ENCODE assay signal across 14 cellular contexts in the genomic region with DNA sequence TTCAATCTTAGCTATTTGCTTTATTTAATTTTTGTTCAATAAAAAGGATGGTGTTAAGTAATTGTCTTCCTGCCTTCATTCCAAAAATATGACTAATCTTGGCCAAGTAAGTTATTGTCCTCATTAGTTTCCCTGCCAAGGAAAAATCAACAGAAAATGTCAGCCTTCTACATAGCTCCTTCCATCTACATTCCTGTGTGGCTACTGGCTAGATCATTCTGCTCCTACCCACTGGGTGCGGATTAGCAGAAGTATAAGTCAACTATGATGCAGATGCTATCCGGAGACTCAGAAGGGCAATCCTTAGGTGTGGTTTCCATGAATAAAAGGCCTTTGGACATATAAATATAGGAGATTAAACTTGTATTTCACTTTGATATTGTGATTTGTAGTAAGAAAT.
DNase-seq lines count a peak whose midpoint lies in the region; ATAC-seq, FAIRE-seq and TF ChIP-seq lines count a peak whose summit lies in the region.
"Had no signal": no experiment of that assay in that cellular context is flagged by ENCODE, and none has a peak within 500 bp of the region (broad histone marks: within the 10 kb centered on the region; RNA-seq: fewer than 3 reads in every experiment).

No MANE protein-coding gene starts in this region.

- TF ChIP-seq POLR2A in A549 (IDR thresholded peaks at IDR 0.05; ENCODE audit: low read length) (no peak), GM12891 (IDR thresholded peaks at IDR 0.05; ENCODE audit: low read depth, low read length) (no peak)

- WGBS in A549 (ENCODE audit: missing lambda C conversion rate): 63% methylated on average over 2 of the region's 2 CpGs

- ATAC-seq in A549 (peak in 1 of 2 experiments; percentile 51; a peak in 1 of 6 replicates), HG03378 (IDR thresholded peaks at IDR 0.05; ENCODE audit: unreplicated experiment) (no peak)
- ATAC-seq: natural killer cell treated with Interleukin-12 subunit alpha and Interleukin-12 subunit beta and Interleukin-15 and Interleukin-18, amount 100 ng/mL, for 72 hours had no signal

- no peak for FAIRE-seq in A549 (lab: Jason Lieb, UNC)
- FAIRE-seq in GM12891 (lab: Jason Lieb, UNC): no peak

- CTCF ChIA-PET in A549 (lab: Yijun Ruan, JAX): interaction anchor here (1.1 kb wide), 1 partner anchor 30 kb away, joined by 3 read pairs; no protein-coding TSS in a partner anchor

- POLR2A ChIA-PET in A549 (lab: Yijun Ruan, JAX): no interaction called here

- TF ChIP-seq CTCF in A549 (IDR thresholded peaks at IDR 0.05) (no peak), left ventricle myocardium inferior (IDR thresholded peaks at IDR 0.05; ENCODE audit: borderline replicate concordance) (no peak)

- no peaks in the 10 kb centered on the region for H3K36me3 ChIP-seq in left ventricle myocardium inferior
- H3K36me3 ChIP-seq: colonic mucosa, stomach had no signal

- H3K4me2 ChIP-seq in A549: peak overlapping the region; percentile 29; the same call in 2 of the 3 replicates

- intact Hi-C loops in left ventricle myocardium inferior (cut with micrococcal nuclease): no loop called here

- H3K4me1 ChIP-seq in A549 (peaks cover 11% of the 10 kb centered on the region), left ventricle myocardium inferior (peaks cover 15% of the 10 kb centered on the region)
- H3K4me1 ChIP-seq: colonic mucosa had no signal

- no peak for TF ChIP-seq RAD21 in A549 (conservative IDR thresholded peaks at IDR 0.05 in 1 of 2, IDR thresholded peaks at IDR 0.05 in 1 of 2)

- no peak for TF ChIP-seq EP300 in A549 (IDR thresholded peaks at IDR 0.05)

- H3K27ac ChIP-seq in A549 (no peak overlapping the region), left ventricle myocardium inferior (replicated peaks) (peak overlapping the region; percentile 32)
- H3K27ac ChIP-seq: colonic mucosa, stomach had no signal

- H3K9me3 ChIP-seq in A549 (peaks cover 12% of the 10 kb centered on the region; the same call in 2 of the 3 replicates), left ventricle myocardium inferior (replicated peaks) (no peaks in the 10 kb centered on the region)
- H3K9me3 ChIP-seq: colonic mucosa, stomach had no signal

- H3K27me3 ChIP-seq in left ventricle myocardium inferior (ENCODE audit: low read depth): no peaks in the 10 kb centered on the region
- H3K27me3 ChIP-seq: colonic mucosa, stomach had no signal

- DNase-seq in A549 (ENCODE audit: low read depth in 1 of 2, low spot score in 1 of 2) (peak in 1 of 2 experiments; percentile 12), HPDE6-E6E7 (ENCODE audit: extremely low spot score) (peak; percentile 26), astrocyte of the hippocampus (ENCODE audit: low read depth, low spot score) (peak; percentile 86), left ventricle myocardium inferior (no peak), GM12891 (ENCODE audit: insufficient read length, low spot score) (no peak), Kasumi-1 (lab: John Stamatoyannopoulos, UW) (no peak), mucosa of gallbladder (ENCODE audit: low spot score) (no peak)
- DNase-seq: AML-193; colonic mucosa; NCI-H524; stimulated activated CD4-positive, alpha-beta T cell treated with anti-CD3 and anti-CD28 coated beads, Interleukin-1b, Interleukin-23, amount 100 ng/mL, for 48 hours; stomach had no signal

- H3K4me3 ChIP-seq in A549 (no peak overlapping the region), left ventricle myocardium inferior (no peak overlapping the region)
- H3K4me3 ChIP-seq: colonic mucosa, stomach had no signal

TF ChIP-seq in A549, 52 proteins besides CTCF, POLR2A, EP300 and RAD21 (continues in another document):
- TF ChIP-seq, protein P1, sequence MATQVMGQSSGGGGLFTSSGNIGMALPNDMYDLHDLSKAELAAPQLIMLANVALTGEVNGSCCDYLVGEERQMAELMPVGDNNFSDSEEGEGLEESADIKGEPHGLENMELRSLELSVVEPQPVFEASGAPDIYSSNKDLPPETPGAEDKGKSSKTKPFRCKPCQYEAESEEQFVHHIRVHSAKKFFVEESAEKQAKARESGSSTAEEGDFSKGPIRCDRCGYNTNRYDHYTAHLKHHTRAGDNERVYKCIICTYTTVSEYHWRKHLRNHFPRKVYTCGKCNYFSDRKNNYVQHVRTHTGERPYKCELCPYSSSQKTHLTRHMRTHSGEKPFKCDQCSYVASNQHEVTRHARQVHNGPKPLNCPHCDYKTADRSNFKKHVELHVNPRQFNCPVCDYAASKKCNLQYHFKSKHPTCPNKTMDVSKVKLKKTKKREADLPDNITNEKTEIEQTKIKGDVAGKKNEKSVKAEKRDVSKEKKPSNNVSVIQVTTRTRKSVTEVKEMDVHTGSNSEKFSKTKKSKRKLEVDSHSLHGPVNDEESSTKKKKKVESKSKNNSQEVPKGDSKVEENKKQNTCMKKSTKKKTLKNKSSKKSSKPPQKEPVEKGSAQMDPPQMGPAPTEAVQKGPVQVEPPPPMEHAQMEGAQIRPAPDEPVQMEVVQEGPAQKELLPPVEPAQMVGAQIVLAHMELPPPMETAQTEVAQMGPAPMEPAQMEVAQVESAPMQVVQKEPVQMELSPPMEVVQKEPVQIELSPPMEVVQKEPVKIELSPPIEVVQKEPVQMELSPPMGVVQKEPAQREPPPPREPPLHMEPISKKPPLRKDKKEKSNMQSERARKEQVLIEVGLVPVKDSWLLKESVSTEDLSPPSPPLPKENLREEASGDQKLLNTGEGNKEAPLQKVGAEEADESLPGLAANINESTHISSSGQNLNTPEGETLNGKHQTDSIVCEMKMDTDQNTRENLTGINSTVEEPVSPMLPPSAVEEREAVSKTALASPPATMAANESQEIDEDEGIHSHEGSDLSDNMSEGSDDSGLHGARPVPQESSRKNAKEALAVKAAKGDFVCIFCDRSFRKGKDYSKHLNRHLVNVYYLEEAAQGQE (IDR thresholded peaks at IDR 0.05): no peak
- no peak for TF ChIP-seq CBX2 (IDR thresholded peaks at IDR 0.05; ENCODE audit: borderline replicate concordance, low read depth)
- no peak for TF ChIP-seq PHF8 (IDR thresholded peaks at IDR 0.05; ENCODE audit: borderline replicate concordance, low read depth)
- TF ChIP-seq NPAS2 (CRISPR knock-in tag; IDR thresholded peaks at IDR 0.05; ENCODE audit: borderline replicate concordance): no peak
- TF ChIP-seq HOXA7 (CRISPR knock-in tag; IDR thresholded peaks at IDR 0.05): no peak
- TF ChIP-seq JUN (IDR thresholded peaks at IDR 0.05): no peak
- TF ChIP-seq, protein P2, sequence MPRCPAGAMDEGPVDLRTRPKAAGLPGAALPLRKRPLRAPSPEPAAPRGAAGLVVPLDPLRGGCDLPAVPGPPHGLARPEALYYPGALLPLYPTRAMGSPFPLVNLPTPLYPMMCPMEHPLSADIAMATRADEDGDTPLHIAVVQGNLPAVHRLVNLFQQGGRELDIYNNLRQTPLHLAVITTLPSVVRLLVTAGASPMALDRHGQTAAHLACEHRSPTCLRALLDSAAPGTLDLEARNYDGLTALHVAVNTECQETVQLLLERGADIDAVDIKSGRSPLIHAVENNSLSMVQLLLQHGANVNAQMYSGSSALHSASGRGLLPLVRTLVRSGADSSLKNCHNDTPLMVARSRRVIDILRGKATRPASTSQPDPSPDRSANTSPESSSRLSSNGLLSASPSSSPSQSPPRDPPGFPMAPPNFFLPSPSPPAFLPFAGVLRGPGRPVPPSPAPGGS (IDR thresholded peaks at IDR 0.05): no peak
- TF ChIP-seq SREBF2 (IDR thresholded peaks at IDR 0.05): no peak
- TF ChIP-seq FOSB (CRISPR knock-in tag; IDR thresholded peaks at IDR 0.05): no peak

TF ChIP-seq in GM12891, 5 proteins besides CTCF, POLR2A, EP300 and RAD21:
- TF ChIP-seq POU2F2 (IDR thresholded peaks at IDR 0.05; ENCODE audit: low read depth, low read length): no peak
- no peak for TF ChIP-seq PAX5 (IDR thresholded peaks at IDR 0.05; ENCODE audit: insufficient read depth, low read length, severe bottlenecking)
- no peak for TF ChIP-seq POLR2AphosphoS5 (IDR thresholded peaks at IDR 0.05; ENCODE audit: low read depth, low read length)
- TF ChIP-seq TAF1 (IDR thresholded peaks at IDR 0.05; ENCODE audit: low read depth, low read length): no peak
- no peak for TF ChIP-seq SPI1 (IDR thresholded peaks at IDR 0.05; ENCODE audit: low read depth, low read length)

Comparison
In these comparisons a context has a peak if more than half of its experiments do, and no peak if none do; other contexts are left out.
1. DNase-seq: peak in HPDE6-E6E7 (single experiment) and astrocyte of the hippocampus (single experiment); none in left ventricle myocardium inferior (single experiment), GM12891 (single experiment), Kasumi-1 (0 of 2) and mucosa of gallbladder (single experiment).